12 cellular contexts compared by ENCODE assay signal in the genomic region with DNA sequence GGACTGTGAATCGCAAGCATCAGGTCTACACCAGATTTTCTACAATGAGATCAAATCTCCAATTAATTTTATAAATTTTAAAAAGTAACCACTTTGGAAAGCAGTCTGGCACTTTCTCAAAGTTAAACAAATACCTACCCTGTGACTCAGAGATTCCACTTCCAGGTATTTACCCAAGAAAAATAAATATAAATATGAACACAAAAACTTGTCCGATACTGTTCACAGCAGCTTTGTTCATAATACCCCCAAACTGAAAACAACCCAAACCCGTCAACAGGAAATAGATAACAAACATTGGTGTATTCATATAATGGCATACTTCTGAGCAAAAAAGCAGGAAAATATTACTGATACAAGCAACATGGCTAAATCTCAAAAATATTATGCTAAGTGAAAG. TPM values are rescaled to one million over a fixed set of nuclear protein-coding genes. Genes with fewer than 3 reads are reported as not detected.
A peak's percentile ranks its signal among the peaks of the same experiment; 100 is the strongest.
DNase-seq lines count a peak whose midpoint lies in the region; ATAC-seq and TF ChIP-seq lines count a peak whose summit lies in the region.
"Had no signal": no experiment of that assay in that cellular context is flagged by ENCODE, and none has a peak within 500 bp of the region (broad histone marks: within the 10 kb centered on the region; RNA-seq: fewer than 3 reads in every experiment).

No MANE protein-coding gene starts in this region.

- intact Hi-C loops in PC-9 (cut with micrococcal nuclease; ENCODE audit: unreplicated experiment) = loop anchor here (5.0 kb wide), 1 partner anchor 497 kb away; a partner anchor contains a TSS

- H3K4me3 ChIP-seq in PC-9 = peak overlapping the region; percentile 33; the same call in 1 of the 2 replicates
- no peak overlapping the region for H3K4me3 ChIP-seq in epithelial cell of esophagus (ENCODE audit: low read length)

- BruUV-seq in PC-9 (replicated peaks; lab: Mats Ljungman, UMichigan) = no TSS peak

- no peaks in the 10 kb centered on the region for H3K36me3 Mint-ChIP-seq in osteocyte (ENCODE audit: unreplicated experiment)
- peaks cover 12% of the 10 kb centered on the region for H3K36me3 Mint-ChIP-seq in activated CD4-positive, alpha-beta T cell treated with anti-CD3 and anti-CD28 coated beads, Interleukin-2, amount 10 ng/mL, durations not matched to agents 7 days and 5 days (ENCODE audit: low read depth)

- no peaks in the 10 kb centered on the region for H3K9me3 ChIP-seq in PC-9 (ENCODE audit: insufficient read depth, low read depth)

- POLR2A ChIA-PET in PC-9 (lab: Charles Lee; ENCODE audit: unreplicated experiment) = interaction anchor here (0.6 to 0.7 kb wide), 3 partner anchors 11 to 58 kb away, joined by 3 to 5 read pairs (median 3); no protein-coding TSS in a partner anchor
- POLR2A ChIA-PET in activated CD4-positive, alpha-beta T cell treated with anti-CD3 and anti-CD28 coated beads, Interleukin-2, amount 10 ng/mL, durations not matched to agents 7 days and 5 days (lab: Charles Lee) = no interaction called here

- H3K9me3 Mint-ChIP-seq in osteocyte (ENCODE audit: unreplicated experiment) = no peaks in the 10 kb centered on the region
- H3K9me3 Mint-ChIP-seq in activated CD4-positive, alpha-beta T cell treated with anti-CD3 and anti-CD28 coated beads, Interleukin-2, amount 10 ng/mL, durations not matched to agents 7 days and 5 days = no peaks in the 10 kb centered on the region

- peaks cover 11% of the 10 kb centered on the region for H3K36me3 ChIP-seq in PC-9 (ENCODE audit: low read depth)
- H3K36me3 ChIP-seq: WERI-Rb-1 had no signal

- H3K79me2 ChIP-seq in PC-9 (ENCODE audit: low read depth) = peaks cover 88% of the 10 kb centered on the region

- H3K27me3 ChIP-seq in PC-9 (ENCODE audit: insufficient read depth, low read depth) = no peaks in the 10 kb centered on the region

- no peaks in the 10 kb centered on the region for H4K20me1 ChIP-seq in PC-9 (ENCODE audit: insufficient read depth)

- no peaks in the 10 kb centered on the region for H3K27me3 Mint-ChIP-seq in osteocyte (ENCODE audit: unreplicated experiment)
- H3K27me3 Mint-ChIP-seq in activated CD4-positive, alpha-beta T cell treated with anti-CD3 and anti-CD28 coated beads, Interleukin-2, amount 10 ng/mL, durations not matched to agents 7 days and 5 days = no peaks in the 10 kb centered on the region

- H3K27ac ChIP-seq in PC-9 = peak overlapping the region; percentile 91
- H3K27ac ChIP-seq: WERI-Rb-1 had no signal

- peak; percentile 29 for DNase-seq in A172 (ENCODE audit: low spot score)
- peak in 1 of 2 experiments; percentile 83 for DNase-seq in PC-9
- DNase-seq in epithelial cell of esophagus (ENCODE audit: low read depth) = peak; percentile 38
- no peak for DNase-seq in osteocyte (ENCODE audit: extremely low spot score, unreplicated experiment)
- DNase-seq in Kasumi-1 (lab: John Stamatoyannopoulos, UW) = no peak
- DNase-seq in activated CD4-positive, alpha-beta T cell treated with anti-CD3 and anti-CD28 coated beads, Interleukin-2, amount 10 ng/mL, durations not matched to agents 7 days and 5 days = no peak
- DNase-seq: GF-D8, NCI-H1105, NCI-H69, WERI-Rb-1 had no signal

- H3K27ac Mint-ChIP-seq in osteocyte (ENCODE audit: unreplicated experiment) = peak overlapping the region; percentile 80
- H3K27ac Mint-ChIP-seq in activated CD4-positive, alpha-beta T cell treated with anti-CD3 and anti-CD28 coated beads, Interleukin-2, amount 10 ng/mL, durations not matched to agents 7 days and 5 days = no peak overlapping the region

- H3K4me2 ChIP-seq in PC-9 = peak overlapping the region; percentile 71

- no peak overlapping the region; the same call in 1 of the 2 replicates for H2AFZ ChIP-seq in PC-9

- TF ChIP-seq CTCF in PC-9 (conservative IDR thresholded peaks at IDR 0.05) (no peak), epithelial cell of esophagus (IDR thresholded peaks at IDR 0.05; ENCODE audit: insufficient read depth, low read depth, low read length, missing control alignments) (no peak), osteocyte (IDR thresholded peaks at IDR 0.05) (no peak)

- peaks cover 79% of the 10 kb centered on the region for H3K4me1 Mint-ChIP-seq in osteocyte (ENCODE audit: unreplicated experiment)
- peaks cover 31% of the 10 kb centered on the region for H3K4me1 Mint-ChIP-seq in activated CD4-positive, alpha-beta T cell treated with anti-CD3 and anti-CD28 coated beads, Interleukin-2, amount 10 ng/mL, durations not matched to agents 7 days and 5 days

- ATAC-seq in GM21576 (IDR thresholded peaks at IDR 0.05; ENCODE audit: unreplicated experiment) (no peak), HG02763 (IDR thresholded peaks at IDR 0.05; ENCODE audit: unreplicated experiment) (no peak)

- peaks cover 74% of the 10 kb centered on the region for H3K4me1 ChIP-seq in PC-9 (replicated peaks; ENCODE audit: insufficient read depth)

- H3F3A ChIP-seq in PC-9 (ENCODE audit: insufficient read depth, low read depth) = peaks cover 60% of the 10 kb centered on the region

- CTCF ChIA-PET in PC-9 (lab: Charles Lee) = interaction anchor here (1.1 kb wide), 1 partner anchor 28 kb away, joined by 4 read pairs; a partner anchor contains a TSS
- CTCF ChIA-PET in activated CD4-positive, alpha-beta T cell treated with anti-CD3 and anti-CD28 coated beads, Interleukin-2, amount 10 ng/mL, durations not matched to agents 7 days and 5 days (lab: Charles Lee) = interaction anchor here (0.6 to 2.9 kb wide), 4 partner anchors 9 to 180 kb away, joined by 3 to 7 read pairs (median 4); no protein-coding TSS in a partner anchor

- H3K9me2 ChIP-seq in PC-9 (ENCODE audit: insufficient read depth) = no peaks in the 10 kb centered on the region

- no peak overlapping the region for H3K4me3 Mint-ChIP-seq in osteocyte (ENCODE audit: unreplicated experiment)
- no peak overlapping the region for H3K4me3 Mint-ChIP-seq in activated CD4-positive, alpha-beta T cell treated with anti-CD3 and anti-CD28 coated beads, Interleukin-2, amount 10 ng/mL, durations not matched to agents 7 days and 5 days

RNA-seq across cellular contexts. Expression of a gene that starts 12.1 kb away (rescaled TPM):
- 59.7 and 77.0 TPM in 2 replicates for total RNA-seq in A172 (2014; rRNA removed; shearing (Covaris generic))
- total RNA-seq in PC-9 (2021) = 79.3 and 85.1 TPM in 2 replicates
- total RNA-seq in osteocyte = 53.6 and 53.7 TPM in 2 replicates
- 10 to 100 TPM; 30.7 to 33.9 TPM for total RNA-seq in activated CD4-positive, alpha-beta T cell treated with anti-CD3 and anti-CD28 coated beads, Interleukin-2, amount 10 ng/mL, durations not matched to agents 7 days and 5 days

RNA-seq across cellular contexts. Expression of a gene that starts 28.4 kb away (rescaled TPM):
- 4.6 and 8.9 TPM in 2 replicates for total RNA-seq in A172 (2014; rRNA removed; shearing (Covaris generic))
- total RNA-seq in PC-9 (2021) (4.2 and 4.3 TPM in 2 replicates), osteocyte (10.6 and 12.4 TPM in 2 replicates)
- 10 to 100 TPM; 13.6 to 14.8 TPM for total RNA-seq in activated CD4-positive, alpha-beta T cell treated with anti-CD3 and anti-CD28 coated beads, Interleukin-2, amount 10 ng/mL, durations not matched to agents 7 days and 5 days

Comparison
In these comparisons a context has a peak if more than half of its experiments do, and no peak if none do; other contexts are left out.
1. DNase-seq: peak in A172 (single experiment) and epithelial cell of esophagus (single experiment); none in osteocyte (single experiment), Kasumi-1 (0 of 2) and activated CD4-positive, alpha-beta T cell treated with anti-CD3 and anti-CD28 coated beads, Interleukin-2, amount 10 ng/mL, durations not matched to agents 7 days and 5 days (single experiment).